In genomic region chr2:239391286-239392071, GRCh38 we compare ENCODE assay signal across 16 cellular contexts.
"Had no signal": no experiment of that assay in that cellular context is flagged by ENCODE, and none has a peak within 500 bp of the region (broad histone marks: within the 10 kb centered on the region; RNA-seq: fewer than 3 reads in every experiment).

No MANE protein-coding gene starts in this region.

- H3K9me3 Mint-ChIP-seq: activated CD4-positive, alpha-beta memory T cell treated with anti-CD3 and anti-CD28 coated beads for 36 hours; activated naive CD4-positive, alpha-beta T cell treated with anti-CD3 and anti-CD28 coated beads for 36 hours; activated T-cell treated with anti-CD3 and anti-CD28 coated beads, Interleukin-2, amount 50 U/mL, for 72 hours; immature natural killer cell; stimulated activated memory B cell treated with anti-CD40 and anti-IgM and Interleukin-4, amounts not matched to agents 10 μg/mL and 1 μg/mL and 100 μg/mL, for 72 hours had no signal

- H3K9me3 ChIP-seq: esophagus muscularis mucosa, pancreas, right atrium auricular region, tibial nerve had no signal

- ATAC-seq: activated T-cell treated with anti-CD3 and anti-CD28 coated beads, Interleukin-2, amount 50 U/mL, for 72 hours; left lobe of liver; pancreas; stimulated activated memory B cell treated with anti-CD40 and anti-IgM and Interleukin-4, amounts not matched to agents 10 μg/mL and 1 μg/mL and 100 μg/mL, for 72 hours had no signal

- H3K36me3 ChIP-seq: pancreas, right atrium auricular region had no signal

- H3K4me3 Mint-ChIP-seq: activated CD4-positive, alpha-beta memory T cell treated with anti-CD3 and anti-CD28 coated beads for 36 hours; activated naive CD4-positive, alpha-beta T cell treated with anti-CD3 and anti-CD28 coated beads for 36 hours; activated T-cell treated with anti-CD3 and anti-CD28 coated beads, Interleukin-2, amount 50 U/mL, for 72 hours; brain; immature natural killer cell; stimulated activated memory B cell treated with anti-CD40 and anti-IgM and Interleukin-4, amounts not matched to agents 10 μg/mL and 1 μg/mL and 100 μg/mL, for 72 hours had no signal

- H3K27ac ChIP-seq: esophagus muscularis mucosa, pancreas, right atrium auricular region had no signal

- H3K4me3 ChIP-seq: dorsolateral prefrontal cortex, esophagus muscularis mucosa, pancreas, right atrium auricular region, tibial nerve had no signal

- DNase-seq: activated CD4-positive, alpha-beta memory T cell treated with anti-CD3 and anti-CD28 coated beads for 36 hours; activated naive CD4-positive, alpha-beta T cell treated with anti-CD3 and anti-CD28 coated beads for 36 hours; activated T-cell treated with anti-CD3 and anti-CD28 coated beads, Interleukin-2, amount 50 U/mL, for 72 hours; immature natural killer cell; mesendoderm; SIG-M5; stimulated activated CD4-positive, alpha-beta T cell treated with anti-CD3 and anti-CD28 coated beads, Interleukin-1b, Interleukin-23, amount 100 ng/mL, for 48 hours; SW 1271 had no signal

- H3K27ac Mint-ChIP-seq: activated CD4-positive, alpha-beta memory T cell treated with anti-CD3 and anti-CD28 coated beads for 36 hours; activated naive CD4-positive, alpha-beta T cell treated with anti-CD3 and anti-CD28 coated beads for 36 hours; activated T-cell treated with anti-CD3 and anti-CD28 coated beads, Interleukin-2, amount 50 U/mL, for 72 hours; immature natural killer cell; stimulated activated memory B cell treated with anti-CD40 and anti-IgM and Interleukin-4, amounts not matched to agents 10 μg/mL and 1 μg/mL and 100 μg/mL, for 72 hours had no signal

- H3K27me3 ChIP-seq: dorsolateral prefrontal cortex, esophagus muscularis mucosa, pancreas, right atrium auricular region, tibial nerve had no signal

- H3K27me3 Mint-ChIP-seq: activated CD4-positive, alpha-beta memory T cell treated with anti-CD3 and anti-CD28 coated beads for 36 hours; brain; stimulated activated memory B cell treated with anti-CD40 and anti-IgM and Interleukin-4, amounts not matched to agents 10 μg/mL and 1 μg/mL and 100 μg/mL, for 72 hours had no signal
